In the genomic region with DNA sequence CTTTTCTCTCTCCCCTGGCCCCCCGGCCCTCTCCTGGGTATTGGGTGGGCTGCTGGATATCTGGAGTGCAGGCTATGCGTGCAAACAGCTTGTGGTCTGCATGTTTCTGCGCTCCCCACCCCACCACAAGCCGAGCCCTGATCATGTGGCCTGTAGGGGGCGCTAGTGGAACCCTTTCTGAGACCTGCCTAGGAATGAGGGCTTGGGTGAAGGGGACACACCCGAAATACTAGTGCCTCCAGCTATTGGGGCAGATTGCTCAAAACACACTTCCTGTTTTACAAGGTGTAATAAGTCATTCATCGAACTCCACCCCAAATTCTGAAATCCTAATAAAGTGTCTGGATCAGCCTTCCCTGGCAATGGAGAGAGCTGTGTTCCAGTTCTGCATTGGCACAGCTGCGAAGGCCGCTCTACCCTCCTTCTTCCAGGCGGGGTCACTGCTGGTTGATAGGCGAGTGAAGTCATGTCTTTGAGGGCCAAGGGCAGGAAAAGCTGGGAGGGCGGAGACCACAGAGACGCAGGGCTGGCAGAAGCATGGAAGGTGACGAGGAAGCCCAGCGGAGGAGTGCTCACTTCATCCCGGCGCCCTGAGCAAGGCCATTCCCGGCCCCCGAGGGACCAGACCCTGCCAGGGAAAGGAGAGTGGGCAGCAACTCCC, we compare ENCODE assay signal across 9 cellular contexts. TPM values are rescaled to one million over a fixed set of nuclear protein-coding genes. Genes with fewer than 3 reads are reported as not detected.
DNase-seq lines count a peak whose midpoint lies in the region; ATAC-seq and TF ChIP-seq lines count a peak whose summit lies in the region.
"Had no signal": no experiment of that assay in that cellular context is flagged by ENCODE, and none has a peak within 500 bp of the region (broad histone marks: within the 10 kb centered on the region; RNA-seq: fewer than 3 reads in every experiment).

No MANE protein-coding gene starts in this region.

- H3K36me3 ChIP-seq in parathyroid adenoma (ENCODE audit: control insufficient read depth, insufficient read depth, low read length) (no peaks in the 10 kb centered on the region), suprapubic skin (no peaks in the 10 kb centered on the region)

- no peak overlapping the region for H3K4me3 ChIP-seq in parathyroid adenoma (ENCODE audit: low read depth, low read length)
- H3K4me3 ChIP-seq in suprapubic skin, result no peak overlapping the region

- in situ Hi-C loops in GM13976 (cut with MboI; ENCODE audit: low sequenced_read_pairs, unreplicated experiment), result no loop called here

- no peaks in the 10 kb centered on the region for H3K9me3 Mint-ChIP-seq in endothelial cell (ENCODE audit: unreplicated experiment)
- H3K9me3 Mint-ChIP-seq: stimulated activated naive CD8-positive, alpha-beta T cell treated with anti-CD3 and anti-CD28 coated beads, Interleukin-15, Interleukin-2, amounts not matched to agents 100 ng/mL and 50 ng/mL, for 24 hours had no signal

- no peaks in the 10 kb centered on the region for H3K4me1 Mint-ChIP-seq in endothelial cell (ENCODE audit: unreplicated experiment)

- H3K79me2 ChIP-seq in parathyroid adenoma, result no peaks in the 10 kb centered on the region

- H3K27ac ChIP-seq in parathyroid adenoma (no peak overlapping the region), suprapubic skin (no peak overlapping the region)

- H3K9ac ChIP-seq in parathyroid adenoma, result no peak overlapping the region

- H3K9me3 ChIP-seq in parathyroid adenoma (ENCODE audit: control insufficient read depth, low read length) (no peaks in the 10 kb centered on the region), suprapubic skin (no peaks in the 10 kb centered on the region)

- no peaks in the 10 kb centered on the region for H3K27me3 ChIP-seq in parathyroid adenoma (ENCODE audit: control insufficient read depth, insufficient read depth, low read length)
- H3K27me3 ChIP-seq in suprapubic skin, result no peaks in the 10 kb centered on the region

- no peak overlapping the region for H3K27ac Mint-ChIP-seq in endothelial cell (ENCODE audit: unreplicated experiment)
- H3K27ac Mint-ChIP-seq: stimulated activated naive CD8-positive, alpha-beta T cell treated with anti-CD3 and anti-CD28 coated beads, Interleukin-15, Interleukin-2, amounts not matched to agents 100 ng/mL and 50 ng/mL, for 24 hours had no signal

- WGBS in suprapubic skin, result 44% methylated on average over 19 of the region's 19 CpGs

- peak; percentile 40 for TF ChIP-seq CTCF in GM13976 (IDR thresholded peaks at IDR 0.05; ENCODE audit: borderline replicate concordance, control extremely low read depth, extremely low read depth, insufficient read depth, missing control alignments)
- TF ChIP-seq CTCF in endothelial cell (IDR thresholded peaks at IDR 0.05; ENCODE audit: unreplicated experiment), result peak; percentile 75
- TF ChIP-seq CTCF in parathyroid adenoma (IDR thresholded peaks at IDR 0.05), result peak; percentile 15
- no peak for TF ChIP-seq CTCF in suprapubic skin (IDR thresholded peaks at IDR 0.05)

- peaks cover 18% of the 10 kb centered on the region for H3K27me3 Mint-ChIP-seq in endothelial cell (ENCODE audit: unreplicated experiment)
- H3K27me3 Mint-ChIP-seq: stimulated activated naive CD8-positive, alpha-beta T cell treated with anti-CD3 and anti-CD28 coated beads, Interleukin-15, Interleukin-2, amounts not matched to agents 100 ng/mL and 50 ng/mL, for 24 hours had no signal

- H2AFZ ChIP-seq in parathyroid adenoma, result no peak overlapping the region

- no peaks in the 10 kb centered on the region for H3K36me3 Mint-ChIP-seq in endothelial cell (ENCODE audit: low read depth, unreplicated experiment)

- ATAC-seq in GM18502 (IDR thresholded peaks at IDR 0.05; ENCODE audit: poor library complexity, unreplicated experiment) (no peak), GM19023 (IDR thresholded peaks at IDR 0.05; ENCODE audit: unreplicated experiment) (no peak)

- H3K4me3 Mint-ChIP-seq in endothelial cell (ENCODE audit: unreplicated experiment), result no peak overlapping the region
- H3K4me3 Mint-ChIP-seq: stimulated activated naive CD8-positive, alpha-beta T cell treated with anti-CD3 and anti-CD28 coated beads, Interleukin-15, Interleukin-2, amounts not matched to agents 100 ng/mL and 50 ng/mL, for 24 hours had no signal

- no peak overlapping the region for H3K4me2 ChIP-seq in parathyroid adenoma (ENCODE audit: low read length)

- no peak for TF ChIP-seq POLR2A in suprapubic skin (IDR thresholded peaks at IDR 0.05)

- H3K4me1 ChIP-seq in parathyroid adenoma (no peaks in the 10 kb centered on the region), suprapubic skin (peaks cover 11% of the 10 kb centered on the region)

- TF ChIP-seq EP300 in suprapubic skin (IDR thresholded peaks at IDR 0.05), result no peak

- DNase-seq in GM13976 (ENCODE audit: low spot score) (peak; percentile 66), RPMI8226 (peak; percentile 56), endothelial cell (ENCODE audit: low spot score) (peak; percentile 63), NCI-H446 treated with DMSO at 0.1 percent for 48 hours (lab: John Stamatoyannopoulos, UW) (no peak), suprapubic skin (ENCODE audit: low spot score in 2 of 2) (no peak)

RNA-seq across cellular contexts. Expression of a gene that starts 19.8 kb away (rescaled TPM):
- 10.8 TPM for total RNA-seq in endothelial cell (ENCODE audit: unreplicated experiment)
- 10 to 100 TPM in 1 of 4 donors, 1 to 10 TPM in 3; 1.4 to 13.0 (median 6.4) TPM for total RNA-seq in suprapubic skin

RNA-seq across cellular contexts. Expression of a gene that starts 28.5 kb away (rescaled TPM):
- total RNA-seq in endothelial cell (ENCODE audit: unreplicated experiment) (7.5 TPM), suprapubic skin (10 to 100 TPM; 43.1 to 68.5 (median 47.4) TPM)

RNA-seq across cellular contexts. Expression of a gene that starts 37.6 kb away (rescaled TPM):
- total RNA-seq in endothelial cell (ENCODE audit: unreplicated experiment), result 42.8 TPM
- 10 to 100 TPM; 16.9 to 34.9 (median 25.6) TPM for total RNA-seq in suprapubic skin

Comparison
In these comparisons a context has a peak if more than half of its experiments do, and no peak if none do; other contexts are left out.
1. DNase-seq: peak in GM13976 (single experiment), RPMI8226 (single experiment) and endothelial cell (single experiment); none in NCI-H446 treated with DMSO at 0.1 percent for 48 hours (single experiment) and suprapubic skin (0 of 2).
2. CTCF ChIP-seq: peak in GM13976 (single experiment), endothelial cell (single experiment) and parathyroid adenoma (single experiment); none in suprapubic skin (0 of 2).